ENCODE assay signal across 30 cellular contexts in genomic region chr5:123771715-123772114, GRCh38.
"Had no signal": no experiment of that assay in that cellular context is flagged by ENCODE, and none has a peak within 500 bp of the region (broad histone marks: within the 10 kb centered on the region; RNA-seq: fewer than 3 reads in every experiment).

No MANE protein-coding gene starts in this region.

- H2AFZ ChIP-seq: hepatocyte had no signal

- H3K4me3 ChIP-seq: hepatocyte, left lung, lower lobe of right lung, pancreas, prostate gland, skin epidermis, stomach, testis, thyroid gland, transverse colon, upper lobe of left lung had no signal

- H3K4me2 ChIP-seq: hepatocyte had no signal

- H3K27ac Mint-ChIP-seq: immature natural killer cell; mesothelial cell of epicardium; natural killer cell; nephron progenitor cell; stimulated activated naive B cell treated with anti-CD40 and anti-IgM and Interleukin-4, amounts not matched to agents 10 μg/mL and 1 μg/mL and 100 μg/mL, for 72 hours had no signal

- DNase-seq: immature natural killer cell; kidney; left colon; left lung; lower lobe of right lung; mammary epithelial cell; mesenchymal stem cell; naive B cell; natural killer cell; nephron progenitor cell; nucleus accumbens; pancreas; posterior cingulate gyrus; retina; right cardiac atrium; stimulated activated CD4-positive, alpha-beta T cell treated with anti-CD3 and anti-CD28 coated beads, Interleukin-12 subunit alpha, Interleukin-12 subunit beta, amount 100 ng/mL, for 4 hours; stimulated activated CD4-positive, alpha-beta T cell treated with anti-CD3 and anti-CD28 coated beads, Interleukin-15, amount 100 ng/mL, for 24 hours; stimulated activated CD4-positive, alpha-beta T cell treated with anti-CD3 and anti-CD28 coated beads, Interleukin-2, amount 100 ng/mL, for 24 hours; stimulated activated CD4-positive, alpha-beta T cell treated with anti-CD3 and anti-CD28 coated beads, Interleukin-4, amount 100 ng/mL, for 1 hour; stimulated activated naive B cell treated with anti-CD40 and anti-IgM and Interleukin-4, amounts not matched to agents 10 μg/mL and 1 μg/mL and 100 μg/mL, for 72 hours; stimulated activated naive CD8-positive, alpha-beta T cell treated with anti-CD3 and anti-CD28 coated beads, Interleukin-15, Interleukin-2, amounts not matched to agents 100 U/mL and 50 U/mL, for 24 hours; stomach; testis; thyroid gland; transverse colon; upper lobe of left lung had no signal

- H3K36me3 ChIP-seq: left lung, lower lobe of right lung, pancreas, prostate gland, stomach, thyroid gland, transverse colon, upper lobe of left lung had no signal

- H3K4me1 Mint-ChIP-seq: immature natural killer cell; mesothelial cell of epicardium; naive B cell; natural killer cell; nephron progenitor cell; stimulated activated naive B cell treated with anti-CD40 and anti-IgM and Interleukin-4, amounts not matched to agents 10 μg/mL and 1 μg/mL and 100 μg/mL, for 72 hours had no signal

- H3K27me3 Mint-ChIP-seq: naive B cell; stimulated activated naive B cell treated with anti-CD40 and anti-IgM and Interleukin-4, amounts not matched to agents 10 μg/mL and 1 μg/mL and 100 μg/mL, for 72 hours had no signal

- H3K27me3 ChIP-seq: hepatocyte, left lung, pancreas, stomach, testis, thyroid gland, transverse colon, upper lobe of left lung had no signal

- H3K79me2 ChIP-seq: hepatocyte had no signal

- H3K9me3 ChIP-seq: pancreas, prostate gland, testis, thyroid gland had no signal

- H3K4me1 ChIP-seq: left lung, lower lobe of right lung, pancreas, prostate gland, stomach, testis, thyroid gland, transverse colon, upper lobe of left lung had no signal

- H3K4me3 Mint-ChIP-seq: immature natural killer cell; mesothelial cell of epicardium; naive B cell; natural killer cell; nephron progenitor cell; stimulated activated naive B cell treated with anti-CD40 and anti-IgM and Interleukin-4, amounts not matched to agents 10 μg/mL and 1 μg/mL and 100 μg/mL, for 72 hours had no signal

- H3K36me3 Mint-ChIP-seq: natural killer cell had no signal

- H3K27ac ChIP-seq: hepatocyte, left lung, lower lobe of right lung, pancreas, prostate gland, skin epidermis, stomach, testis, thyroid gland, transverse colon, upper lobe of left lung had no signal
